ENCODE assay signal across 9 cellular contexts in the genomic region with DNA sequence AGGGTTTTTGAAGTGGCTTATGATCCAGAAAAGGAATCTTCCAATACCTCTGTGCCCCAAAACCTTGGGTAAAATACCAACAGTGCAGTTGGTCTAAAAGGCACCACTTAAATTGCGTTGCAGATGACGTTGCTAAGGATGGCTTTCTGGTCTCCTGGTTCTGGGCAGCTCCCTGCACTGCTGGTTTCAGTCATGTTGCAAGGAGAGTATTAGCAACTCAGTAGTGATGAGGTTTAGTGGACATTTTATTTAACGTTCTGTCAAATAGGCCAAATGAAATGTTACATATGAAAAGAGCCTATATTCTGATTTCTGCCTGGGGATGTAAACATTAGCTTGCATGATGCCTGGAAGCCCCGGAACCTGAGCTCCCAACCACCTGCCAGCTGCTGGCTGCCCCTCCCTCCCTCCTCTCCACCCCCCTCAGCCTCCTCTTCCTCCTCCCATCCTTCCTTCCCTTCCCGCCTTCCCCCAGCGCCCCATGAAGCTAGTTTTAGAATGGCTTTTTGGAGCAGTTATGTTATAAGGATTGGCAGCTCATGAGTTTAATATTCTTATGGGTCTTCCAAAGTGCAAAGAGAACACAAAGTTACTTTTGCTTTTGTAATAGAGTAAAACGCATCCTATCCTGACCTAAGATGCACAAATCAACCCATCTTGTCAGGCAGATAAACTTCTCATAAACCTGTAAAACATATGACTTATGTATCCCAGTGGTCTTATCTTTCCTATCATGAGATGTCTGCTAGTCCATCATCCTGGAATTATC. TPM values are rescaled to one million over a fixed set of nuclear protein-coding genes. Genes with fewer than 3 reads are reported as not detected.
DNase-seq lines count a peak whose midpoint lies in the region; ATAC-seq and TF ChIP-seq lines count a peak whose summit lies in the region.
"Had no signal": no experiment of that assay in that cellular context is flagged by ENCODE, and none has a peak within 500 bp of the region (broad histone marks: within the 10 kb centered on the region; RNA-seq: fewer than 3 reads in every experiment).

No MANE protein-coding gene starts in this region.

- peaks cover 64% of the 10 kb centered on the region for H3K4me1 Mint-ChIP-seq in CD14-positive monocyte
- H3K4me1 Mint-ChIP-seq in natural killer cell treated with Interleukin-12 subunit alpha and Interleukin-12 subunit beta and Interleukin-15 and Interleukin-18, amount 100 ng/mL, for 72 hours (ENCODE audit: low read depth in 2 of 2) = peaks cover 58 to 59% of the 10 kb centered on the region in 2 donors

- no peaks in the 10 kb centered on the region for H3K9me3 Mint-ChIP-seq in CD14-positive monocyte
- H3K9me3 Mint-ChIP-seq in natural killer cell treated with Interleukin-12 subunit alpha and Interleukin-12 subunit beta and Interleukin-15 and Interleukin-18, amount 100 ng/mL, for 72 hours = no peaks in the 10 kb centered on the region

- DNase-seq in CD14-positive monocyte (ENCODE audit: low spot score) (no peak), NAMALWA (ENCODE audit: low spot score) (peak; percentile 31), breast epithelium (ENCODE audit: low spot score in 2 of 2) (no peak), MV-4-11 (lab: John Stamatoyannopoulos, UW) (no peak)
- DNase-seq in natural killer cell treated with Interleukin-12 subunit alpha and Interleukin-12 subunit beta and Interleukin-15 and Interleukin-18, amount 100 ng/mL, for 72 hours (ENCODE audit: low spot score) = no peak
- DNase-seq: NCI-H1694 treated with DMSO at 0.1 percent for 48 hours had no signal

- H3K4me3 Mint-ChIP-seq in CD14-positive monocyte = peak overlapping the region; percentile 74 to 89
- H3K4me3 Mint-ChIP-seq in natural killer cell treated with Interleukin-12 subunit alpha and Interleukin-12 subunit beta and Interleukin-15 and Interleukin-18, amount 100 ng/mL, for 72 hours = peak overlapping the region; percentile 88

- H3K27ac ChIP-seq in breast epithelium = peak overlapping the region; percentile 98 to 99

- peaks cover 11 to 15% (median 13%) of the 10 kb centered on the region in 3 donors for H3K27me3 Mint-ChIP-seq in CD14-positive monocyte (ENCODE audit: low read depth in 3 of 3)
- no peaks in the 10 kb centered on the region for H3K27me3 Mint-ChIP-seq in natural killer cell treated with Interleukin-12 subunit alpha and Interleukin-12 subunit beta and Interleukin-15 and Interleukin-18, amount 100 ng/mL, for 72 hours

- H3K4me1 ChIP-seq in breast epithelium = peaks cover 7 to 21% of the 10 kb centered on the region in 2 donors

- TF ChIP-seq CTCF in CD14-positive monocyte (IDR thresholded peaks at IDR 0.05) = no peak
- TF ChIP-seq CTCF in breast epithelium (IDR thresholded peaks at IDR 0.05) = no peak

- H3K4me3 ChIP-seq in breast epithelium = peak overlapping the region; percentile 37 to 63 (median 53)

- peak overlapping the region; percentile 99 to 100 (median 100) for H3K27ac Mint-ChIP-seq in CD14-positive monocyte
- peak overlapping the region; percentile 97 to 100 for H3K27ac Mint-ChIP-seq in natural killer cell treated with Interleukin-12 subunit alpha and Interleukin-12 subunit beta and Interleukin-15 and Interleukin-18, amount 100 ng/mL, for 72 hours

- intact Hi-C loops in CD14-positive monocyte (cut with micrococcal nuclease) (loop anchor here in 1 of 2 donors (5.0 to 10.0 kb wide), 3 partner anchors 36 to 158 kb away; a partner anchor contains a TSS), breast epithelium (cut with DNase I; ENCODE audit: low total_unique reads) (no loop called here)

- H3K36me3 Mint-ChIP-seq in CD14-positive monocyte = no peaks in the 10 kb centered on the region
- H3K36me3 Mint-ChIP-seq in natural killer cell treated with Interleukin-12 subunit alpha and Interleukin-12 subunit beta and Interleukin-15 and Interleukin-18, amount 100 ng/mL, for 72 hours = no peaks in the 10 kb centered on the region

- H3K27me3 ChIP-seq in breast epithelium = no peaks in the 10 kb centered on the region

- no peaks in the 10 kb centered on the region for H3K36me3 ChIP-seq in breast epithelium

- no peak for TF ChIP-seq POLR2A in breast epithelium (IDR thresholded peaks at IDR 0.05)

- no peak for ATAC-seq in natural killer cell treated with Interleukin-12 subunit alpha and Interleukin-12 subunit beta and Interleukin-15 and Interleukin-18, amount 100 ng/mL, for 72 hours
- ATAC-seq in GM18909 (IDR thresholded peaks at IDR 0.05; ENCODE audit: poor library complexity, unreplicated experiment) (no peak), HG03521 (IDR thresholded peaks at IDR 0.05; ENCODE audit: unreplicated experiment) (no peak), HG02938 (IDR thresholded peaks at IDR 0.05; ENCODE audit: unreplicated experiment) (no peak)

- no peaks in the 10 kb centered on the region for H3K9me3 ChIP-seq in breast epithelium

RNA-seq across cellular contexts. Expression of a gene that starts 20.7 kb away (rescaled TPM):
- polyA plus RNA-seq in CD14-positive monocyte = under 1 TPM; 0.38 to 0.42 TPM
- 1 to 10 TPM in 2 of 3 donors, not detected in 1; 1.3 to 1.8 TPM for total RNA-seq in breast epithelium
- total RNA-seq in natural killer cell treated with Interleukin-12 subunit alpha and Interleukin-12 subunit beta and Interleukin-15 and Interleukin-18, amount 100 ng/mL, for 72 hours = 10 to 100 TPM; 61.8 to 73.6 TPM

RNA-seq across cellular contexts. Expression of a gene that starts 23.2 kb away (rescaled TPM):
- polyA plus RNA-seq in CD14-positive monocyte = 10 to 100 TPM; 47.0 to 60.9 TPM
- total RNA-seq in breast epithelium = 10 to 100 TPM; 50.7 to 85.9 (median 75.2) TPM
- total RNA-seq in natural killer cell treated with Interleukin-12 subunit alpha and Interleukin-12 subunit beta and Interleukin-15 and Interleukin-18, amount 100 ng/mL, for 72 hours = 100 to 1,000 TPM; 160 to 215 TPM

RNA-seq across cellular contexts. Expression of a gene that starts 36.9 kb away (rescaled TPM):
- 100 to 1,000 TPM; 136 to 209 TPM for polyA plus RNA-seq in CD14-positive monocyte
- 10 to 100 TPM; 11.5 to 23.9 (median 16.2) TPM for total RNA-seq in breast epithelium
- under 1 TPM in 1 of 2 donors, not detected in 1; 0.56 TPM for total RNA-seq in natural killer cell treated with Interleukin-12 subunit alpha and Interleukin-12 subunit beta and Interleukin-15 and Interleukin-18, amount 100 ng/mL, for 72 hours

Comparison
In these comparisons a context has a peak if more than half of its experiments do, and no peak if none do; other contexts are left out.
1. RNA of a gene that starts 20.7 kb away (total RNA-seq): 61.8 to 73.6 TPM in natural killer cell treated with Interleukin-12 subunit alpha and Interleukin-12 subunit beta and Interleukin-15 and Interleukin-18, amount 100 ng/mL, for 72 hours; 1.3 to 1.8 TPM in breast epithelium; every median in the first group is over 10 times any median in the second.
2. RNA of a gene that starts 36.9 kb away (total RNA-seq): 11.5 to 23.9 TPM in breast epithelium; 0.56 TPM in natural killer cell treated with Interleukin-12 subunit alpha and Interleukin-12 subunit beta and Interleukin-15 and Interleukin-18, amount 100 ng/mL, for 72 hours; every median in the first group is over 4 times any median in the second.